13 cellular contexts compared by ENCODE assay signal in genomic region chr5:6703791-6704190, GRCh38. TPM values are rescaled to one million over a fixed set of nuclear protein-coding genes. Genes with fewer than 3 reads are reported as not detected.
DNase-seq lines count a peak whose midpoint lies in the region; FAIRE-seq and TF ChIP-seq lines count a peak whose summit lies in the region.
"Had no signal": no experiment of that assay in that cellular context is flagged by ENCODE, and none has a peak within 500 bp of the region (broad histone marks: within the 10 kb centered on the region; RNA-seq: fewer than 3 reads in every experiment).

No MANE protein-coding gene starts in this region.

- H3K36me3 ChIP-seq in keratinocyte (ENCODE audit: control insufficient read depth in 2 of 2, extremely low read depth in 1 of 2, insufficient read depth in 2 of 2, low read length in 2 of 2) (no peaks in the 10 kb centered on the region), suprapubic skin (no peaks in the 10 kb centered on the region)

- peak overlapping the region; percentile 86 for H2AFZ ChIP-seq in keratinocyte (ENCODE audit: control insufficient read depth, low read length)

- no peaks in the 10 kb centered on the region for H3K27me3 ChIP-seq in keratinocyte (ENCODE audit: control insufficient read depth, extremely low read depth, insufficient read depth, low read length)
- H3K27me3 ChIP-seq in suprapubic skin: no peaks in the 10 kb centered on the region

- H3K4me2 ChIP-seq in keratinocyte (ENCODE audit: control insufficient read depth, extremely low read depth, insufficient read depth, low read depth, low read length): peak overlapping the region; percentile 70

- peak overlapping the region; percentile 57 for H3K9ac ChIP-seq in keratinocyte (ENCODE audit: control insufficient read depth, extremely low read depth, insufficient read depth, low read length)
- H3K9ac ChIP-seq: parathyroid adenoma had no signal

- TF ChIP-seq POLR2A in suprapubic skin (IDR thresholded peaks at IDR 0.05): no peak

- H3K4me3 ChIP-seq in keratinocyte (ENCODE audit: control insufficient read depth in 2 of 3, extremely low read depth in 1 of 3, insufficient read depth in 2 of 3, low read depth in 1 of 3, low read length in 3 of 3) (no peak overlapping the region), suprapubic skin (no peak overlapping the region)

- peak; percentile 57 for FAIRE-seq in keratinocyte (lab: Jason Lieb, UNC)
- FAIRE-seq: GM12892 had no signal

- no peak for TF ChIP-seq EP300 in suprapubic skin (IDR thresholded peaks at IDR 0.05)

- H3K9me1 ChIP-seq in keratinocyte (ENCODE audit: control insufficient read depth, extremely low read depth, insufficient read depth, low read length): no peaks in the 10 kb centered on the region

- H4K20me1 ChIP-seq in keratinocyte (ENCODE audit: control insufficient read depth, extremely low read depth, insufficient read depth, low read length): no peaks in the 10 kb centered on the region

- dilution Hi-C loops in keratinocyte (cut with MboI; ENCODE audit: extremely low pct_ligation_motif_present, low sequenced_read_pairs): no loop called here

- 54% methylated on average over 6 of the region's 6 CpGs for WGBS in suprapubic skin

- H3K27ac ChIP-seq in keratinocyte (ENCODE audit: control insufficient read depth, insufficient read depth, low read length) (peak overlapping the region; percentile 71), suprapubic skin (peak overlapping the region; percentile 75)
- H3K27ac ChIP-seq: parathyroid adenoma had no signal

- H3K9me3 ChIP-seq in keratinocyte (ENCODE audit: control insufficient read depth, low read depth, low read length): no peaks in the 10 kb centered on the region
- no peaks in the 10 kb centered on the region for H3K9me3 ChIP-seq in suprapubic skin

- no peak for TF ChIP-seq CTCF in keratinocyte (optimal IDR thresholded peaks at IDR 0.05 in 1 of 3, IDR thresholded peaks at IDR 0.05 in 1 of 3, conservative IDR thresholded peaks at IDR 0.05 in 1 of 3; ENCODE audit: extremely low read depth in 1 of 3, insufficient read depth in 2 of 3, low read length in 3 of 3)
- no peak for TF ChIP-seq CTCF in suprapubic skin (IDR thresholded peaks at IDR 0.05)

- no peaks in the 10 kb centered on the region for H3K79me2 ChIP-seq in keratinocyte (ENCODE audit: control insufficient read depth, insufficient read depth, low read length)
- H3K79me2 ChIP-seq: parathyroid adenoma had no signal

- DNase-seq in LHCN-M2 (ENCODE audit: low read depth) (peak; percentile 48), amniotic epithelial cell (ENCODE audit: low read depth) (peak; percentile 39), keratinocyte (ENCODE audit: low read depth, low spot score) (no peak), suprapubic skin (ENCODE audit: low spot score in 2 of 2) (no peak), anterior cingulate cortex (lab: John Stamatoyannopoulos, UW) (no peak), HUDEP-2 (lab: John Stamatoyannopoulos, UW; ENCODE audit: unreplicated experiment in 76 of 76) (no peak), NCI-H1105 (lab: John Stamatoyannopoulos, UW) (no peak)
- DNase-seq in activated CD4-positive, CD25-positive, alpha-beta regulatory T cell (lab: John Stamatoyannopoulos, UW): no peak
- DNase-seq: activated naive CD8-positive, alpha-beta T cell treated with anti-CD3 and anti-CD28 coated beads for 36 hours; NCI-H1048; NCI-H526 had no signal

- H3K4me1 ChIP-seq in keratinocyte (ENCODE audit: control insufficient read depth, extremely low read depth, insufficient read depth, low read length): peaks cover 27% of the 10 kb centered on the region
- peaks cover 25% of the 10 kb centered on the region for H3K4me1 ChIP-seq in suprapubic skin
- H3K4me1 ChIP-seq: parathyroid adenoma had no signal

RNA-seq across cellular contexts. Expression of gene TENT4A, which starts 9.4 kb away (rescaled TPM):
- total RNA-seq in LHCN-M2 (2014; rRNA removed): 13.2 and 14.6 TPM in 2 replicates
- polyA plus RNA-seq in LHCN-M2 (2012): 10.7 TPM
- polyA plus RNA-seq in keratinocyte: 4.0 to 5.9 TPM (median 4.2 TPM) in 3 replicates
- 8.0 TPM for polyA plus RNA-seq in keratinocyte (2011; ENCODE audit: low read depth)
- 3.8 and 3.9 TPM in 2 replicates for polyA plus RNA-seq in keratinocyte (2011; cell fraction: cytosol; rRNA removed)
- polyA plus RNA-seq in keratinocyte (2011; cell fraction: nucleus; rRNA removed): 29.5 and 32.6 TPM in 2 replicates
- 10.0 and 10.2 TPM in 2 replicates for polyA plus RNA-seq in keratinocyte (2012; ENCODE audit: low replicate concordance)
- polyA minus RNA-seq in keratinocyte: 6.8 to 15.8 TPM (median 15.5 TPM) in 3 replicates
- polyA minus RNA-seq in keratinocyte (2011; cell fraction: cytosol; rRNA and poly(A)+ RNA removed): 3.8 TPM
- 13.0 and 21.1 TPM in 2 replicates for polyA minus RNA-seq in keratinocyte (2011; cell fraction: nucleus; rRNA and poly(A)+ RNA removed)
- 10 to 100 TPM; 36.4 to 67.3 (median 42.4) TPM for total RNA-seq in suprapubic skin

Comparison
In these comparisons a context has a peak if more than half of its experiments do, and no peak if none do; other contexts are left out.
1. DNase-seq: peak in LHCN-M2 (single experiment) and amniotic epithelial cell (single experiment); none in keratinocyte (single experiment), suprapubic skin (0 of 2), anterior cingulate cortex (0 of 58), HUDEP-2 (0 of 76), activated CD4-positive, CD25-positive, alpha-beta regulatory T cell (0 of 4) and NCI-H1105 (single experiment).